In the genomic region with DNA sequence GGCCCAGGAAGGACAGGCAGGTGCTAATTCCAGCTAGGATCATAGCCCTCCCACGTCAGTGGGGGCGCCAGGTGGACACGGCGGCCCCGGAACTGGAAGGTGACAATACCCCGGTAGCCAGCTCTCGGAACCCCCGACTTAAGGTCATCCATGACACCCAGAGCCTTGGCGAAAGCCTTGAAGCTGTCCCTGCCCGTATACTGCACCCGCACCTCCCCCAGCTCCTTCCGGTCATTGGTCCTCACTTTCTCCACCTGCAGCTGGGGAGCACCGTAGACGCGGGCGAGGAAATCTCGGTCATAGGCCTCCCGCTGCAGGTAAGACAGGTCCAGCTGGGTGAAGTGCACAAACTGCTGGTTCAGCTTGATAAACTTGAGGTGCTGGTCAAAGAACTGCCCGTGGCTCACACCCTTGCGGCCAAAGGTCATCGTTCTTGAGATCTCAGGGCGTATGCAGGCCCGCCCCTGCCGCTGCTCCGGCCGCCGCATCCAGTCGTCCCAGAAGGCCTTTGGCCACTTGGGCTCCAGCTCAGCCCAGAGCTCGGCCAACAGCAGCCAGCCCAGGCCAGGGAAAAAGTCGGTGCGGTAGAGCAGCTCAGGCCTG, we compare ENCODE assay signal across 2 cellular contexts.
A peak's percentile ranks its signal among the peaks of the same experiment; 100 is the strongest.
TF ChIP-seq lines count a peak whose summit lies in the region.

No MANE protein-coding gene starts in this region.

TF ChIP-seq in GM12878, 131 proteins besides CTCF, POLR2A, EP300 and RAD21:
- TF ChIP-seq, protein P1, sequence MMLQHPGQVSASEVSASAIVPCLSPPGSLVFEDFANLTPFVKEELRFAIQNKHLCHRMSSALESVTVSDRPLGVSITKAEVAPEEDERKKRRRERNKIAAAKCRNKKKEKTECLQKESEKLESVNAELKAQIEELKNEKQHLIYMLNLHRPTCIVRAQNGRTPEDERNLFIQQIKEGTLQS (IDR thresholded peaks at IDR 0.05; ENCODE audit: borderline replicate concordance, extremely low read depth, low read depth, low read length), result no peak
- TF ChIP-seq FOXM1 (IDR thresholded peaks at IDR 0.05; ENCODE audit: low read depth, low read length) (no peak), POLR2AphosphoS2 (IDR thresholded peaks at IDR 0.05; ENCODE audit: low read depth, low read length) (peak; percentile 9; the same call in 1 of the 2 replicates)
TF ChIP-seq in GM12878: peak in this region for 1.

TF ChIP-seq in WTC11, 78 proteins besides CTCF, POLR2A, EP300 and RAD21:
- TF ChIP-seq ZNF232 (CRISPR knock-in tag; IDR thresholded peaks at IDR 0.05), result no peak
- no peak for TF ChIP-seq NR3C1 (CRISPR knock-in tag; conservative IDR thresholded peaks at IDR 0.05; ENCODE audit: low read depth)
- TF ChIP-seq, protein P2, sequence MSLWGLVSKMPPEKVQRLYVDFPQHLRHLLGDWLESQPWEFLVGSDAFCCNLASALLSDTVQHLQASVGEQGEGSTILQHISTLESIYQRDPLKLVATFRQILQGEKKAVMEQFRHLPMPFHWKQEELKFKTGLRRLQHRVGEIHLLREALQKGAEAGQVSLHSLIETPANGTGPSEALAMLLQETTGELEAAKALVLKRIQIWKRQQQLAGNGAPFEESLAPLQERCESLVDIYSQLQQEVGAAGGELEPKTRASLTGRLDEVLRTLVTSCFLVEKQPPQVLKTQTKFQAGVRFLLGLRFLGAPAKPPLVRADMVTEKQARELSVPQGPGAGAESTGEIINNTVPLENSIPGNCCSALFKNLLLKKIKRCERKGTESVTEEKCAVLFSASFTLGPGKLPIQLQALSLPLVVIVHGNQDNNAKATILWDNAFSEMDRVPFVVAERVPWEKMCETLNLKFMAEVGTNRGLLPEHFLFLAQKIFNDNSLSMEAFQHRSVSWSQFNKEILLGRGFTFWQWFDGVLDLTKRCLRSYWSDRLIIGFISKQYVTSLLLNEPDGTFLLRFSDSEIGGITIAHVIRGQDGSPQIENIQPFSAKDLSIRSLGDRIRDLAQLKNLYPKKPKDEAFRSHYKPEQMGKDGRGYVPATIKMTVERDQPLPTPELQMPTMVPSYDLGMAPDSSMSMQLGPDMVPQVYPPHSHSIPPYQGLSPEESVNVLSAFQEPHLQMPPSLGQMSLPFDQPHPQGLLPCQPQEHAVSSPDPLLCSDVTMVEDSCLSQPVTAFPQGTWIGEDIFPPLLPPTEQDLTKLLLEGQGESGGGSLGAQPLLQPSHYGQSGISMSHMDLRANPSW (CRISPR knock-in tag; conservative IDR thresholded peaks at IDR 0.05; ENCODE audit: low read depth), result no peak
- no peak for TF ChIP-seq TCF7 (CRISPR knock-in tag; IDR thresholded peaks at IDR 0.05; ENCODE audit: low read depth)
- no peak for TF ChIP-seq ZNF423 (CRISPR knock-in tag; IDR thresholded peaks at IDR 0.05)
- TF ChIP-seq GRHL2 (CRISPR knock-in tag; IDR thresholded peaks at IDR 0.05; ENCODE audit: insufficient replicate concordance, severe bottlenecking), result no peak
- no peak for TF ChIP-seq SMAD4 (CRISPR knock-in tag; IDR thresholded peaks at IDR 0.05)
- TF ChIP-seq, protein P3, sequence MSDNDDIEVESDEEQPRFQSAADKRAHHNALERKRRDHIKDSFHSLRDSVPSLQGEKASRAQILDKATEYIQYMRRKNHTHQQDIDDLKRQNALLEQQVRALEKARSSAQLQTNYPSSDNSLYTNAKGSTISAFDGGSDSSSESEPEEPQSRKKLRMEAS (CRISPR knock-in tag; IDR thresholded peaks at IDR 0.05), result no peak
- no peak for TF ChIP-seq HMGA2 (CRISPR knock-in tag; IDR thresholded peaks at IDR 0.05)
- TF ChIP-seq KAT7 (CRISPR knock-in tag; IDR thresholded peaks at IDR 0.05; ENCODE audit: borderline replicate concordance), result no peak
- TF ChIP-seq MXD4 (CRISPR knock-in tag; IDR thresholded peaks at IDR 0.05; ENCODE audit: borderline replicate concordance), result no peak
- TF ChIP-seq ZNF396 (CRISPR knock-in tag; IDR thresholded peaks at IDR 0.05; ENCODE audit: borderline replicate concordance), result no peak
- no peak for TF ChIP-seq FOXK1 (CRISPR knock-in tag; IDR thresholded peaks at IDR 0.05)
- TF ChIP-seq TEAD4 (CRISPR knock-in tag; IDR thresholded peaks at IDR 0.05), result no peak
